In the genomic region with DNA sequence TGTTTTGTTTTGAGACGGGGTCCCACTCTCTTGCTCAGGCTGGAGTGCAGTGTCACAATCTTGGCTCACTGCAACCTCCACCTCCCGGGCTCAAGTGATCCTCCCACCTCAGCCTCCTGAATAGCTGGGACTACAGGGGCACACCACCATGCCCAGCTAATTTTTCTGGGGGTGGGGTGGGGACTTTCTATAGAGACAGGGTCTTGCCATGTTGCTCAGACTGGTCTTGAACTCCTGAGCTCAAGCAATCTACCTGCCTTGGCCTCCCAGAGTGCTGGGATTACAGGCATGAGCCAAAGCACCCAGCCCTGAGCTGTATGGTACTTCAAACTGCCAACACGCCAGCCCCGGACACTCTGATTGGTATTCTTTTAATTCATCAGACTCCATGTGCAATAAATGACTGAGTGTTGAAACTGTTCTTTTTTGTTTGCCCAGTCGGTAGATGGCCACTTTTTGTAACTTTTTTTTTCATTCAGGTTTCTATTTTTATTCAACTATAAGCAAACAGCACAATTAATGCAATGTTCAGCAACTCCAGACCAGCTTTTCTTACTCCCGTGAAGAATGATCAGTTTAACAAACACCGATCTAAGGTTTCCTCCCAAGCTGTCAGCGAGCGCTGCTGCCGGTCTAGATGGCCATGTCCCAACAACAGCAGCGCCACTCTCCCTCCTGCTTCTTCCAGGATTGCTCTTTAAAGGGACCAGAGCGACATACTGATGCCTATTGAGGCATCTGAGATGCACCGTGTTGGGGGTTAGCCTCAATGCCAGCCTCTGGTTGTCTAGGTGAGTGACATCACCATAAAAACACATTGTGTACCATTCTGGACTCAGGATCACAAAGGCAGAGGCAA, we compare ENCODE assay signal across 17 cellular contexts. TPM values are rescaled to one million over a fixed set of nuclear protein-coding genes. Genes with fewer than 3 reads are reported as not detected.
A peak's percentile ranks its signal among the peaks of the same experiment; 100 is the strongest.
DNase-seq lines count a peak whose midpoint lies in the region; ATAC-seq and TF ChIP-seq lines count a peak whose summit lies in the region.
"Had no signal": no experiment of that assay in that cellular context is flagged by ENCODE, and none has a peak within 500 bp of the region (broad histone marks: within the 10 kb centered on the region; RNA-seq: fewer than 3 reads in every experiment).

No MANE protein-coding gene starts in this region.

- intact Hi-C loops in upper lobe of right lung (cut with DNase I) = no loop called here

- no peaks in the 10 kb centered on the region for H3K27me3 ChIP-seq in upper lobe of right lung
- H3K27me3 ChIP-seq: thyroid gland had no signal

- H3K4me3 ChIP-seq in upper lobe of right lung = no peak overlapping the region
- H3K4me3 ChIP-seq: SK-N-MC, thyroid gland had no signal

- no peaks in the 10 kb centered on the region for H3K4me1 ChIP-seq in upper lobe of right lung
- H3K4me1 ChIP-seq: thyroid gland had no signal

- peak overlapping the region; percentile 56 for H3K27ac ChIP-seq in VCaP
- H3K27ac ChIP-seq in upper lobe of right lung = no peak overlapping the region
- H3K27ac ChIP-seq: SK-N-MC, thyroid gland had no signal

- H3K36me3 ChIP-seq in upper lobe of right lung = peaks cover 14% of the 10 kb centered on the region

- no peaks in the 10 kb centered on the region for H3K9me3 ChIP-seq in upper lobe of right lung
- H3K9me3 ChIP-seq: thyroid gland had no signal

- ATAC-seq in upper lobe of right lung (peak; percentile 72), GM21381 (IDR thresholded peaks at IDR 0.05; ENCODE audit: unreplicated experiment) (no peak)
- ATAC-seq: CD8-positive, alpha-beta T cell had no signal

- DNase-seq in NCI-H510A treated with DMSO at 0.1 percent for 48 hours (lab: John Stamatoyannopoulos, UW) (peak; percentile 10), NCI-H510A (lab: John Stamatoyannopoulos, UW) (no peak), inferior parietal cortex (ENCODE audit: extremely low spot score) (peak; percentile 5), upper lobe of right lung (no peak), retina (no peak), NCI-H2081 treated with DMSO at 0.1 percent for 48 hours (lab: John Stamatoyannopoulos, UW) (no peak)
- DNase-seq: activated CD4-positive, alpha-beta T cell treated with anti-CD3 and anti-CD28 coated beads, Interleukin-2, amount 50 U/mL, for 4 hours; activated T-cell treated with anti-CD3 and anti-CD28 coated beads, Interleukin-2, amount 50 U/mL, for 48 hours; CD8-positive, alpha-beta T cell; GDM1; HCEC 1CT; NCI-H1048; stimulated activated CD4-positive, alpha-beta T cell treated with anti-CD3 and anti-CD28 coated beads, Interleukin-4, amount 100 ng/mL, for 4 hours had no signal

- no peak for TF ChIP-seq CTCF in VCaP (conservative IDR thresholded peaks at IDR 0.05)
- no peak for TF ChIP-seq CTCF in upper lobe of right lung (IDR thresholded peaks at IDR 0.05)

RNA-seq across cellular contexts. Expression of gene TGOLN2, which starts 12.5 kb away (rescaled TPM):
- total RNA-seq in upper lobe of right lung = 156 TPM

RNA-seq across cellular contexts. Expression of gene RETSAT, which starts 14.1 kb away (rescaled TPM):
- total RNA-seq in upper lobe of right lung = 58.1 TPM

RNA-seq across cellular contexts. Expression of gene ELMOD3, which starts 14.3 kb away (rescaled TPM):
- total RNA-seq in upper lobe of right lung = 22.0 TPM

Comparison
In these comparisons a context has a peak if more than half of its experiments do, and no peak if none do; other contexts are left out.
1. DNase-seq: peak in NCI-H510A treated with DMSO at 0.1 percent for 48 hours (single experiment) and inferior parietal cortex (single experiment); none in NCI-H510A (single experiment), upper lobe of right lung (single experiment), retina (single experiment) and NCI-H2081 treated with DMSO at 0.1 percent for 48 hours (single experiment).